8 cellular contexts compared by ENCODE assay signal in genomic region chr1:156591432-156592157, GRCh38. TPM values are rescaled to one million over a fixed set of nuclear protein-coding genes. Genes with fewer than 3 reads are reported as not detected.
DNase-seq lines count a peak whose midpoint lies in the region; ATAC-seq, FAIRE-seq and TF ChIP-seq lines count a peak whose summit lies in the region.

TSS of gene NAXE (plus strand) at chr1:156591776. CDS start at chr1:156591805, 29 bp downstream.

- H3K36me3 ChIP-seq in kidney epithelial cell (ENCODE audit: control insufficient read depth, insufficient read depth, low read length) = peaks cover 4% of the 10 kb centered on the region

- 3% methylated on average over 9 of the region's 60 CpGs for WGBS in A549 (ENCODE audit: missing lambda C conversion rate)

- no peak for TF ChIP-seq EP300 in A549 (IDR thresholded peaks at IDR 0.05)

- H3K27ac ChIP-seq in A549 = peak within 1 kb of the TSS; percentile 94 to 98

- ATAC-seq in A549 (peak; percentile 76 to 89), GM18517 (IDR thresholded peaks at IDR 0.05; ENCODE audit: unreplicated experiment) (peak; percentile 68), HG03025 (IDR thresholded peaks at IDR 0.05; ENCODE audit: low FRiP score, unreplicated experiment) (peak; percentile 70)
- ATAC-seq in activated CD4-positive, CD25-positive, alpha-beta regulatory T cell treated with anti-CD3 and anti-CD28 coated beads, Interleukin-2, amount 50 U/mL, for 24 hours = peak; percentile 93

- peaks cover 10% of the 10 kb centered on the region; the same call in 2 of the 3 replicates for H3K4me1 ChIP-seq in A549

- H3K9me3 ChIP-seq in A549 = no peaks in the 10 kb centered on the region

- no peak for TF ChIP-seq RAD21 in A549 (conservative IDR thresholded peaks at IDR 0.05 in 1 of 2, IDR thresholded peaks at IDR 0.05 in 1 of 2)

- peak within 1 kb of the TSS; percentile 87 for H3K4me2 ChIP-seq in A549

- CTCF ChIA-PET in A549 (lab: Yijun Ruan, JAX) = interaction anchor here (0.6 to 12.5 kb wide), 16 partner anchors 9 to 206 kb away, joined by 3 to 135 read pairs (median 5); partner anchors contain the start of genes MEF2D, NES and TTC24

- DNase-seq in A549 (ENCODE audit: low read depth in 1 of 2, low spot score in 1 of 2) (peak; percentile 57 to 79), NCI-H2171 (lab: John Stamatoyannopoulos, UW) (peak; percentile 82), cerebellum (ENCODE audit: low spot score) (peak; percentile 86), kidney epithelial cell (ENCODE audit: low read depth) (no peak)
- DNase-seq in stimulated activated CD4-positive, alpha-beta T cell treated with anti-CD3 and anti-CD28 coated beads, Interleukin-15, amount 100 ng/mL, for 24 hours = peak; percentile 81

- H3K4me3 ChIP-seq in A549 (peak within 1 kb of the TSS; percentile 72), kidney epithelial cell (ENCODE audit: low read depth, low read length) (peak within 1 kb of the TSS; percentile 74)

- TF ChIP-seq CTCF in A549 (IDR thresholded peaks at IDR 0.05) (no peak), kidney epithelial cell (IDR thresholded peaks at IDR 0.05; ENCODE audit: insufficient read depth, low read length, poor library complexity, severe bottlenecking) (no peak)

- TF ChIP-seq POLR2A in A549 (IDR thresholded peaks at IDR 0.05; ENCODE audit: low read length) = peak; percentile 91

- POLR2A ChIA-PET in A549 (lab: Yijun Ruan, JAX) = interaction anchor here (0.6 to 2.5 kb wide), 12 partner anchors 9 to 134 kb away, joined by 3 to 18 read pairs (median 5); partner anchors contain the start of genes GPATCH4 and MEF2D

- no peaks in the 10 kb centered on the region for H3K27me3 ChIP-seq in kidney epithelial cell (ENCODE audit: control insufficient read depth, insufficient read depth, low read length)

- FAIRE-seq in A549 (lab: Jason Lieb, UNC) = no peak

TF ChIP-seq in A549, 52 proteins besides CTCF, POLR2A, EP300 and RAD21 (continues in another document):
- TF ChIP-seq, protein P1, sequence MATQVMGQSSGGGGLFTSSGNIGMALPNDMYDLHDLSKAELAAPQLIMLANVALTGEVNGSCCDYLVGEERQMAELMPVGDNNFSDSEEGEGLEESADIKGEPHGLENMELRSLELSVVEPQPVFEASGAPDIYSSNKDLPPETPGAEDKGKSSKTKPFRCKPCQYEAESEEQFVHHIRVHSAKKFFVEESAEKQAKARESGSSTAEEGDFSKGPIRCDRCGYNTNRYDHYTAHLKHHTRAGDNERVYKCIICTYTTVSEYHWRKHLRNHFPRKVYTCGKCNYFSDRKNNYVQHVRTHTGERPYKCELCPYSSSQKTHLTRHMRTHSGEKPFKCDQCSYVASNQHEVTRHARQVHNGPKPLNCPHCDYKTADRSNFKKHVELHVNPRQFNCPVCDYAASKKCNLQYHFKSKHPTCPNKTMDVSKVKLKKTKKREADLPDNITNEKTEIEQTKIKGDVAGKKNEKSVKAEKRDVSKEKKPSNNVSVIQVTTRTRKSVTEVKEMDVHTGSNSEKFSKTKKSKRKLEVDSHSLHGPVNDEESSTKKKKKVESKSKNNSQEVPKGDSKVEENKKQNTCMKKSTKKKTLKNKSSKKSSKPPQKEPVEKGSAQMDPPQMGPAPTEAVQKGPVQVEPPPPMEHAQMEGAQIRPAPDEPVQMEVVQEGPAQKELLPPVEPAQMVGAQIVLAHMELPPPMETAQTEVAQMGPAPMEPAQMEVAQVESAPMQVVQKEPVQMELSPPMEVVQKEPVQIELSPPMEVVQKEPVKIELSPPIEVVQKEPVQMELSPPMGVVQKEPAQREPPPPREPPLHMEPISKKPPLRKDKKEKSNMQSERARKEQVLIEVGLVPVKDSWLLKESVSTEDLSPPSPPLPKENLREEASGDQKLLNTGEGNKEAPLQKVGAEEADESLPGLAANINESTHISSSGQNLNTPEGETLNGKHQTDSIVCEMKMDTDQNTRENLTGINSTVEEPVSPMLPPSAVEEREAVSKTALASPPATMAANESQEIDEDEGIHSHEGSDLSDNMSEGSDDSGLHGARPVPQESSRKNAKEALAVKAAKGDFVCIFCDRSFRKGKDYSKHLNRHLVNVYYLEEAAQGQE (IDR thresholded peaks at IDR 0.05) = no peak
- TF ChIP-seq ZSCAN20 (CRISPR knock-in tag; IDR thresholded peaks at IDR 0.05) (no peak), TFCP2L1 (CRISPR knock-in tag; IDR thresholded peaks at IDR 0.05) (peak; percentile 77; the same call in 1 of the 2 replicates), NR3C1 (IDR thresholded peaks at IDR 0.05) (no peak), RFX5 (IDR thresholded peaks at IDR 0.05) (0 out of 2 replicates have a peak, but pooled peaks have one; percentile 5), PBX3 (IDR thresholded peaks at IDR 0.05) (no peak), RARB (CRISPR knock-in tag; IDR thresholded peaks at IDR 0.05) (no peak), FOXS1 (CRISPR knock-in tag; IDR thresholded peaks at IDR 0.05) (no peak), HOXB5 (CRISPR knock-in tag; IDR thresholded peaks at IDR 0.05) (no peak), CHD4 (IDR thresholded peaks at IDR 0.05; ENCODE audit: borderline replicate concordance) (no peak), HEYL (CRISPR knock-in tag; IDR thresholded peaks at IDR 0.05) (no peak), ZC3H11A (IDR thresholded peaks at IDR 0.05) (no peak), BHLHE40 (IDR thresholded peaks at IDR 0.05; ENCODE audit: low read depth, low read length) (no peak), MAZ (IDR thresholded peaks at IDR 0.05; ENCODE audit: borderline replicate concordance, low read depth, low read length) (no peak), HOXA7 (CRISPR knock-in tag; IDR thresholded peaks at IDR 0.05) (no peak; the same call in 1 of the 2 replicates), SREBF2 (IDR thresholded peaks at IDR 0.05) (no peak), ESRRA (IDR thresholded peaks at IDR 0.05; ENCODE audit: borderline replicate concordance, low read length) (no peak), CBX2 (IDR thresholded peaks at IDR 0.05; ENCODE audit: borderline replicate concordance, low read depth) (no peak), SMC3 (IDR thresholded peaks at IDR 0.05) (no peak), E2F6 (IDR thresholded peaks at IDR 0.05; ENCODE audit: borderline replicate concordance, low read depth) (no peak)
- TF ChIP-seq, protein P2, sequence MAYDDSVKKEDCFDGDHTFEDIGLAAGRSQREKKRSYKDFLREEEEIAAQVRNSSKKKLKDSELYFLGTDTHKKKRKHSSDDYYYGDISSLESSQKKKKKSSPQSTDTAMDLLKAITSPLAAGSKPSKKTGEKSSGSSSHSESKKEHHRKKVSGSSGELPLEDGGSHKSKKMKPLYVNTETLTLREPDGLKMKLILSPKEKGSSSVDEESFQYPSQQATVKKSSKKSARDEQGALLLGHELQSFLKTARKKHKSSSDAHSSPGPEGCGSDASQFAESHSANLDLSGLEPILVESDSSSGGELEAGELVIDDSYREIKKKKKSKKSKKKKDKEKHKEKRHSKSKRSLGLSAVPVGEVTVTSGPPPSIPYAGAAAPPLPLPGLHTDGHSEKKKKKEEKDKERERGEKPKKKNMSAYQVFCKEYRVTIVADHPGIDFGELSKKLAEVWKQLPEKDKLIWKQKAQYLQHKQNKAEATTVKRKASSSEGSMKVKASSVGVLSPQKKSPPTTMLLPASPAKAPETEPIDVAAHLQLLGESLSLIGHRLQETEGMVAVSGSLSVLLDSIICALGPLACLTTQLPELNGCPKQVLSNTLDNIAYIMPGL (CRISPR knock-in tag; IDR thresholded peaks at IDR 0.05; ENCODE audit: borderline replicate concordance) = no peak
- TF ChIP-seq, protein P3, sequence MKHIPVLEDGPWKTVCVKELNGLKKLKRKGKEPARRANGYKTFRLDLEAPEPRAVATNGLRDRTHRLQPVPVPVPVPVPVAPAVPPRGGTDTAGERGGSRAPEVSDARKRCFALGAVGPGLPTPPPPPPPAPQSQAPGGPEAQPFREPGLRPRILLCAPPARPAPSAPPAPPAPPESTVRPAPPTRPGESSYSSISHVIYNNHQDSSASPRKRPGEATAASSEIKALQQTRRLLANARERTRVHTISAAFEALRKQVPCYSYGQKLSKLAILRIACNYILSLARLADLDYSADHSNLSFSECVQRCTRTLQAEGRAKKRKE (CRISPR knock-in tag; IDR thresholded peaks at IDR 0.05; ENCODE audit: low read depth) = no peak
- TF ChIP-seq, protein P4, sequence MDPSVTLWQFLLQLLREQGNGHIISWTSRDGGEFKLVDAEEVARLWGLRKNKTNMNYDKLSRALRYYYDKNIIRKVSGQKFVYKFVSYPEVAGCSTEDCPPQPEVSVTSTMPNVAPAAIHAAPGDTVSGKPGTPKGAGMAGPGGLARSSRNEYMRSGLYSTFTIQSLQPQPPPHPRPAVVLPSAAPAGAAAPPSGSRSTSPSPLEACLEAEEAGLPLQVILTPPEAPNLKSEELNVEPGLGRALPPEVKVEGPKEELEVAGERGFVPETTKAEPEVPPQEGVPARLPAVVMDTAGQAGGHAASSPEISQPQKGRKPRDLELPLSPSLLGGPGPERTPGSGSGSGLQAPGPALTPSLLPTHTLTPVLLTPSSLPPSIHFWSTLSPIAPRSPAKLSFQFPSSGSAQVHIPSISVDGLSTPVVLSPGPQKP (IDR thresholded peaks at IDR 0.05; ENCODE audit: low read depth, low read length) = no peak

RNA-seq across cellular contexts. Expression of gene NAXE, which starts in this region (rescaled TPM):
- polyA plus RNA-seq in A549 (2011; rRNA removed) (81.4 and 109 TPM in 2 replicates), A549 (2017; fragmentation: RNase III; extraction: RNeasy Plus Mini Kit Qiagen cat#74134 plus additional on column Dnase treatment) (108 to 119 TPM (median 116 TPM) in 3 replicates)
- polyA plus RNA-seq in A549 (2012; cell fraction: cytosol; rRNA removed) = 179 and 191 TPM in 2 replicates
- polyA plus RNA-seq in A549 (2012; cell fraction: nucleus; rRNA removed) = 129 and 136 TPM in 2 replicates
- polyA minus RNA-seq in A549 (2011; rRNA and poly(A)+ RNA removed) = 115 and 124 TPM in 2 replicates
- total RNA-seq in cerebellum (28.3 TPM), kidney epithelial cell (83.8 and 115 TPM in 2 replicates)
